12 cellular contexts compared by ENCODE assay signal in the genomic region with DNA sequence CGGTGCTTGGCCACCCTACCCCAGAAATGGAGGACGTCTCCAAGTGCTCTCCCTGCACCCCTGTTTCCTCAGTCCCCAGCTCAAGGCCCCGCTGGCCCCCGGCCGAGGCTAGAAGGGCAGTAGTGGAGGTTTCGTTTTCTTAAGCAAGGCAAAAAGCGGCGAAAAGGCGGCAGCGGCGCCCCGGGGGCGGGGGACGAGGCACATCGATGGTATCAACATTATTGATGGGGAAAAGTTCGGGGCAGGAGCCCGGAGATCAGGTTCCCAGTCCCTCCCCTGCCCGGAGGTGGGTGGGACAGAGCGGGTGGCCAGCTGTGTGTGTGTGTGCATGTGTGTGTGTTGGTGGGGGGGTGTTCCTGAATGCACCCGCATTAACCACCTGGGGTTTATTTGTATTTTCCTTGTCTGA. TPM values are rescaled to one million over a fixed set of nuclear protein-coding genes. Genes with fewer than 3 reads are reported as not detected.
A peak's percentile ranks its signal among the peaks of the same experiment; 100 is the strongest.
DNase-seq lines count a peak whose midpoint lies in the region; ATAC-seq, FAIRE-seq and TF ChIP-seq lines count a peak whose summit lies in the region.
"Had no signal": no experiment of that assay in that cellular context is flagged by ENCODE, and none has a peak within 500 bp of the region (broad histone marks: within the 10 kb centered on the region; RNA-seq: fewer than 3 reads in every experiment).

No MANE protein-coding gene starts in this region.

- H3K4me1 Mint-ChIP-seq in astrocyte (ENCODE audit: low read depth, unreplicated experiment), result peaks cover 16% of the 10 kb centered on the region

- H3K4me1 ChIP-seq in astrocyte (ENCODE audit: insufficient read depth, low read length) (peaks cover 14% of the 10 kb centered on the region), keratinocyte (ENCODE audit: control insufficient read depth, extremely low read depth, insufficient read depth, low read length) (peaks cover 7% of the 10 kb centered on the region), spleen (peaks cover 3 to 55% (median 35%) of the 10 kb centered on the region in 6 donors)

- H3K27ac ChIP-seq in astrocyte (ENCODE audit: low read depth, low read length) (peak overlapping the region; percentile 54), keratinocyte (ENCODE audit: control insufficient read depth, insufficient read depth, low read length) (no peak overlapping the region), spleen (no peak overlapping the region)
- H3K27ac ChIP-seq: VCaP had no signal

- H3K36me3 ChIP-seq in H7 (replicated peaks; ENCODE audit: control insufficient read depth, insufficient read depth, low read length), result no peaks in the 10 kb centered on the region
- no peaks in the 10 kb centered on the region for H3K36me3 ChIP-seq in astrocyte (ENCODE audit: insufficient read depth, low read length)
- H3K36me3 ChIP-seq in keratinocyte (ENCODE audit: control insufficient read depth in 2 of 2, extremely low read depth in 1 of 2, insufficient read depth in 2 of 2, low read length in 2 of 2), result no peaks in the 10 kb centered on the region
- H3K36me3 ChIP-seq in spleen, result no peaks in the 10 kb centered on the region

- dilution Hi-C loops in keratinocyte (cut with MboI; ENCODE audit: extremely low pct_ligation_motif_present, low sequenced_read_pairs), result no loop called here

- H4K20me1 ChIP-seq in astrocyte (ENCODE audit: insufficient read depth, low read length) (peaks cover 5% of the 10 kb centered on the region), keratinocyte (ENCODE audit: control insufficient read depth, extremely low read depth, insufficient read depth, low read length) (no peaks in the 10 kb centered on the region)

- H3K27me3 ChIP-seq in H7 (ENCODE audit: control insufficient read depth, insufficient read depth, low read length) (peaks cover 43% of the 10 kb centered on the region), astrocyte (ENCODE audit: insufficient read depth, low read length) (peaks cover 13% of the 10 kb centered on the region), keratinocyte (ENCODE audit: control insufficient read depth, extremely low read depth, insufficient read depth, low read length) (peaks cover 75% of the 10 kb centered on the region), spleen (replicated peaks in 1 of 7) (peaks cover 0 to 100% (median 74%) of the 10 kb centered on the region in 7 donors)

- ATAC-seq in HG02970 (IDR thresholded peaks at IDR 0.05; ENCODE audit: low FRiP score, unreplicated experiment), result no peak

- H3K4me3 ChIP-seq in H7 (ENCODE audit: insufficient read depth, low read depth, low read length), result peak overlapping the region; percentile 90
- peak overlapping the region; percentile 53 for H3K4me3 ChIP-seq in astrocyte (ENCODE audit: insufficient read depth, low read depth, low read length)
- H3K4me3 ChIP-seq in keratinocyte (ENCODE audit: control insufficient read depth in 2 of 3, extremely low read depth in 1 of 3, insufficient read depth in 2 of 3, low read depth in 1 of 3, low read length in 3 of 3), result peak overlapping the region in 2 of 3 experiments; percentile 19 to 29
- peak overlapping the region in 6 of 8 donors; percentile 3 to 52 (median 26) for H3K4me3 ChIP-seq in spleen

- peak overlapping the region; percentile 57 for H3K4me3 Mint-ChIP-seq in astrocyte (ENCODE audit: unreplicated experiment)
- H3K4me3 Mint-ChIP-seq: activated naive CD4-positive, alpha-beta T cell treated with anti-CD3 and anti-CD28 coated beads, Interleukin-2, amount 50 U/mL, for 24 hours had no signal

- peaks cover 2% of the 10 kb centered on the region for H3K36me3 Mint-ChIP-seq in astrocyte (ENCODE audit: low read depth, unreplicated experiment)
- H3K36me3 Mint-ChIP-seq: activated naive CD4-positive, alpha-beta T cell treated with anti-CD3 and anti-CD28 coated beads, Interleukin-2, amount 50 U/mL, for 24 hours had no signal

- no peaks in the 10 kb centered on the region for H3K9me3 ChIP-seq in astrocyte (ENCODE audit: insufficient read depth, low read depth, low read length)
- no peaks in the 10 kb centered on the region for H3K9me3 ChIP-seq in keratinocyte (ENCODE audit: control insufficient read depth, low read depth, low read length)
- H3K9me3 ChIP-seq in spleen, result peaks cover 0 to 29% (median 0%) of the 10 kb centered on the region in 8 donors

- intact Hi-C loops in spleen (cut with DNase I; ENCODE audit: low total_unique reads), result no loop called here

- peaks cover 6% of the 10 kb centered on the region for H3K9me3 Mint-ChIP-seq in astrocyte (ENCODE audit: unreplicated experiment)
- H3K9me3 Mint-ChIP-seq: activated naive CD4-positive, alpha-beta T cell treated with anti-CD3 and anti-CD28 coated beads, Interleukin-2, amount 50 U/mL, for 24 hours had no signal

- 1 to 9% (median 3%) methylated on average over 17 to 20 of the region's 20 CpGs for WGBS in spleen, 5 donors

- TF ChIP-seq POLR2A in spleen (IDR thresholded peaks at IDR 0.05), result no peak

- no peak for TF ChIP-seq CTCF in astrocyte (IDR thresholded peaks at IDR 0.05; ENCODE audit: insufficient read depth, low read depth, low read length)
- TF ChIP-seq CTCF in keratinocyte (optimal IDR thresholded peaks at IDR 0.05 in 1 of 3, IDR thresholded peaks at IDR 0.05 in 1 of 3, conservative IDR thresholded peaks at IDR 0.05 in 1 of 3; ENCODE audit: extremely low read depth in 1 of 3, insufficient read depth in 2 of 3, low read length in 3 of 3), result no peak
- TF ChIP-seq CTCF in spleen (IDR thresholded peaks at IDR 0.05 in 8 of 11, conservative IDR thresholded peaks at IDR 0.05 in 3 of 11), result no peak

- no peak overlapping the region for H3K27ac Mint-ChIP-seq in astrocyte (ENCODE audit: unreplicated experiment)
- H3K27ac Mint-ChIP-seq: activated naive CD4-positive, alpha-beta T cell treated with anti-CD3 and anti-CD28 coated beads, Interleukin-2, amount 50 U/mL, for 24 hours had no signal

- peak overlapping the region; percentile 92 for H3K4me2 ChIP-seq in astrocyte (ENCODE audit: low read length)
- H3K4me2 ChIP-seq in keratinocyte (ENCODE audit: control insufficient read depth, extremely low read depth, insufficient read depth, low read depth, low read length), result peak overlapping the region; percentile 48

- H3K79me2 ChIP-seq in astrocyte (ENCODE audit: insufficient read depth, low read length), result peaks cover 22% of the 10 kb centered on the region
- no peaks in the 10 kb centered on the region for H3K79me2 ChIP-seq in keratinocyte (ENCODE audit: control insufficient read depth, insufficient read depth, low read length)

- no peaks in the 10 kb centered on the region for H3K9me1 ChIP-seq in keratinocyte (ENCODE audit: control insufficient read depth, extremely low read depth, insufficient read depth, low read length)

- H3K9ac ChIP-seq in astrocyte (ENCODE audit: low read length), result peak overlapping the region; percentile 68
- no peak overlapping the region for H3K9ac ChIP-seq in keratinocyte (ENCODE audit: control insufficient read depth, extremely low read depth, insufficient read depth, low read length)

- peaks cover 36% of the 10 kb centered on the region for H3K27me3 Mint-ChIP-seq in astrocyte (ENCODE audit: low read depth, unreplicated experiment)

- peak; percentile 78 for DNase-seq in H7
- DNase-seq in astrocyte (ENCODE audit: low read depth), result peak; percentile 66
- DNase-seq in keratinocyte (ENCODE audit: low read depth, low spot score), result no peak
- no peak for DNase-seq in spleen
- no peak for DNase-seq in activated T-cell treated with anti-CD3 and anti-CD28 coated beads, Interleukin-2, amount 50 U/mL, for 1 hour
- DNase-seq in effector CD8-positive, alpha-beta T cell (lab: John Stamatoyannopoulos, UW), result no peak
- no peak for DNase-seq in UCSD-AML1 (lab: John Stamatoyannopoulos, UW; ENCODE audit: unreplicated experiment)

- H2AFZ ChIP-seq in astrocyte (ENCODE audit: low read depth, low read length), result peak overlapping the region; percentile 31
- no peak overlapping the region for H2AFZ ChIP-seq in keratinocyte (ENCODE audit: control insufficient read depth, low read length)

- no peak for FAIRE-seq in astrocyte (lab: Jason Lieb, UNC)
- no peak for FAIRE-seq in keratinocyte (lab: Jason Lieb, UNC)
- FAIRE-seq: GM19239 had no signal

RNA-seq across cellular contexts. Expression of a gene that starts 4.1 kb away (rescaled TPM):
- total RNA-seq in H7 (2014; rRNA removed; shearing (Covaris generic)), result 33.4 and 38.2 TPM in 2 replicates
- total RNA-seq in astrocyte (15.0 and 15.1 TPM in 2 replicates), spleen (not detected)
- polyA plus RNA-seq in keratinocyte (0.02 TPM in 1 of 3 replicates, not detected in the others), spleen (under 1 TPM in 1 of 3 donors, not detected in 2; under 0.01 TPM)
- polyA plus RNA-seq in keratinocyte (2011; ENCODE audit: low read depth), result not detected
- polyA plus RNA-seq in keratinocyte (2011; cell fraction: cytosol; rRNA removed), result 0.01 TPM in 1 of 2 replicates, not detected in the other
- 0.04 TPM in 1 of 2 replicates, not detected in the other for polyA plus RNA-seq in keratinocyte (2011; cell fraction: nucleus; rRNA removed)
- polyA plus RNA-seq in keratinocyte (2012; ENCODE audit: low replicate concordance), result not detected in 2 replicates
- not detected in 3 replicates for polyA minus RNA-seq in keratinocyte
- not detected for polyA minus RNA-seq in keratinocyte (2011; cell fraction: cytosol; rRNA and poly(A)+ RNA removed)
- polyA minus RNA-seq in keratinocyte (2011; cell fraction: nucleus; rRNA and poly(A)+ RNA removed), result not detected in 2 replicates
- total RNA-seq: pulmonary artery endothelial cell had no signal

Comparison
In these comparisons a context has a peak if more than half of its experiments do, and no peak if none do; other contexts are left out.
1. DNase-seq: peak in H7 (single experiment) and astrocyte (single experiment); none in keratinocyte (single experiment), spleen (single experiment), activated T-cell treated with anti-CD3 and anti-CD28 coated beads, Interleukin-2, amount 50 U/mL, for 1 hour (single experiment), effector CD8-positive, alpha-beta T cell (single experiment) and UCSD-AML1 (single experiment).
2. H3K4me3 ChIP-seq: peak in every context shown above with its lines; median percentile 90 in H7; 53 in astrocyte; 26 in spleen; 24 in keratinocyte.
3. RNA of a gene that starts 4.1 kb away (total RNA-seq): 33.4 to 38.2 TPM in H7 and 15.0 to 15.1 TPM in astrocyte; not detected in spleen; every median in the first group is over 10 times any median in the second.